In the genomic region with DNA sequence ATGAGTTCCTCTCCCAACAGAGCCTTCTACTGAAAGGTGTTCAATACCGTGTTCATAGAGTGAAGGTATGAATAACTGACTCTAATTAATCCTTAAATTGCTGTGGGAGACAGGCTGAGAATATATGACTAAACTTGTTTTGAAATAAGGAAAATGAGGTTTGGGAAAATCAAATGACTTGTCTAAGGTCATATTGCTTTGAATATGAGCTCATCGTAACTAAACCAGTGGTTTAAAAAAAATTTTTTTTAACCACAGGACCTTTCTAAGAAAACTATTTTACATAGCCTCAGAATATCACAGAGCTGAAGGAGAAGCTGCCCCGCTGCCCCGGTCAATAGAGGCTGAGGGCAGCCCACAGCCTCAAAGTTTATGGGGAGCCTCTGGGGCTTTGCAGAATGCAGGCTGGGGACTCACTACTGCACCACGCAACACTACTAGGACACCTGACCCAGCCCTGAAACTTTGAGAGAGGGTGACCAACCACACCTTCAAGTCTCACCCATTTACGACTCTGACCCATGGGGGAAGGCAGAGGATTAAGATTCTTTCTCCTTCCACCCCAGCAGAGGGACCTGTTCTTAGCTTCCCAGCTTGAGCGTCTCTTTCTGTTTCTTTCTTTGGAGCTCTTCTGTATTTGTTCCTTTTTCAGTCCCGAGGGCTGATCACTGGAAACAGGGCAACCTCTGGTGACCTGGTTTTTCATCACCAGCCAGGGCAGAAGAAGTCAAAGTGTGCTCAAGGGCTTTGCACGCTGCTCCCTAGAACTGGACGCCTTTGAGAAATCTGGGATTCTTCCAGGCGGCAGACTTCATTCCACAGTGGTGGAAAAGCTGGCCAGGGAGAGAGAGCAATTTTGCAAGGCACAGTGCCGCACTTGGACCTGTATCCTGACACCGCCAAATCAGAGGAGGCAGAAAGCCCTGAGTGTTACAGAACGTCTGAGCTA, we compare ENCODE assay signal across 11 cellular contexts.
DNase-seq lines count a peak whose midpoint lies in the region; ATAC-seq, FAIRE-seq and TF ChIP-seq lines count a peak whose summit lies in the region.
"Had no signal": no experiment of that assay in that cellular context is flagged by ENCODE, and none has a peak within 500 bp of the region (broad histone marks: within the 10 kb centered on the region; RNA-seq: fewer than 3 reads in every experiment).

No MANE protein-coding gene starts in this region.

- no peak for TF ChIP-seq CTCF in left lung (IDR thresholded peaks at IDR 0.05)

- H3K36me3 Mint-ChIP-seq in activated CD4-positive, alpha-beta memory T cell treated with anti-CD3 and anti-CD28 coated beads, Interleukin-2, amount 10 ng/mL, durations not matched to agents 7 days and 5 days (ENCODE audit: low read depth) = peaks cover 30% of the 10 kb centered on the region

- H3K27me3 Mint-ChIP-seq in activated CD4-positive, alpha-beta memory T cell treated with anti-CD3 and anti-CD28 coated beads, Interleukin-2, amount 10 ng/mL, durations not matched to agents 7 days and 5 days = no peaks in the 10 kb centered on the region

- POLR2A ChIA-PET in activated CD4-positive, alpha-beta memory T cell treated with anti-CD3 and anti-CD28 coated beads, Interleukin-2, amount 10 ng/mL, durations not matched to agents 7 days and 5 days (lab: Charles Lee) = no interaction called here

- DNase-seq in AG20443 (ENCODE audit: low spot score) = peak; percentile 30
- DNase-seq in left lung = no peak
- no peak for DNase-seq in NCI-H345 (lab: John Stamatoyannopoulos, UW)
- no peak for DNase-seq in GM19238 (ENCODE audit: insufficient read length, low spot score)
- no peak for DNase-seq in small intestine
- no peak for DNase-seq in activated CD4-positive, alpha-beta memory T cell treated with anti-CD3 and anti-CD28 coated beads, Interleukin-2, amount 10 ng/mL, durations not matched to agents 7 days and 5 days
- DNase-seq: SHP77 treated with DMSO at 0.1 percent for 48 hours had no signal

- CTCF ChIA-PET in activated CD4-positive, alpha-beta memory T cell treated with anti-CD3 and anti-CD28 coated beads, Interleukin-2, amount 10 ng/mL, durations not matched to agents 7 days and 5 days (lab: Charles Lee) = interaction anchor here (1.3 kb wide), 1 partner anchor 27 kb away, joined by 3 read pairs; no protein-coding TSS in a partner anchor

- H3K4me1 Mint-ChIP-seq in activated CD4-positive, alpha-beta memory T cell treated with anti-CD3 and anti-CD28 coated beads, Interleukin-2, amount 10 ng/mL, durations not matched to agents 7 days and 5 days = peaks cover 28% of the 10 kb centered on the region

- no peaks in the 10 kb centered on the region for H3K9me3 Mint-ChIP-seq in activated CD4-positive, alpha-beta memory T cell treated with anti-CD3 and anti-CD28 coated beads, Interleukin-2, amount 10 ng/mL, durations not matched to agents 7 days and 5 days

- intact Hi-C loops in left lung (cut with DNase I) = no loop called here

- no peak for FAIRE-seq in small intestine (lab: Jason Lieb, UNC)
- FAIRE-seq: D721Med, keratinocyte had no signal

- H3K4me3 Mint-ChIP-seq in activated CD4-positive, alpha-beta memory T cell treated with anti-CD3 and anti-CD28 coated beads, Interleukin-2, amount 10 ng/mL, durations not matched to agents 7 days and 5 days = no peak overlapping the region

- no peak overlapping the region for H3K27ac ChIP-seq in left lung
- peak overlapping the region in 1 of 2 donors; percentile 17 for H3K27ac ChIP-seq in small intestine (ENCODE audit: low read depth in 1 of 2, low read length in 1 of 2)

- H3K27ac Mint-ChIP-seq in activated CD4-positive, alpha-beta memory T cell treated with anti-CD3 and anti-CD28 coated beads, Interleukin-2, amount 10 ng/mL, durations not matched to agents 7 days and 5 days = no peak overlapping the region

- ATAC-seq in GM21367 (IDR thresholded peaks at IDR 0.05; ENCODE audit: unreplicated experiment) (peak; percentile 54), HG03571 (IDR thresholded peaks at IDR 0.05; ENCODE audit: unreplicated experiment) (peak; percentile 72), left lung (peak; percentile 12)

- no peak overlapping the region for H3K4me3 ChIP-seq in left lung
- no peak overlapping the region for H3K4me3 ChIP-seq in small intestine (ENCODE audit: low read depth in 1 of 2, low read length in 2 of 2)

- WGBS in small intestine, 3 donors = 81 to 88% (median 85%) methylated on average over 14 of the region's 14 CpGs

- no peaks in the 10 kb centered on the region for H3K9me3 ChIP-seq in left lung
- no peaks in the 10 kb centered on the region for H3K9me3 ChIP-seq in small intestine (ENCODE audit: control insufficient read depth, low read depth)

- H3K27me3 ChIP-seq in left lung (no peaks in the 10 kb centered on the region), small intestine (ENCODE audit: control insufficient read depth in 2 of 2, insufficient read depth in 2 of 2, low read length in 2 of 2) (no peaks in the 10 kb centered on the region)

- H3K4me1 ChIP-seq in left lung = peaks cover 0 to 8% of the 10 kb centered on the region in 2 donors
- H3K4me1 ChIP-seq in small intestine (ENCODE audit: control insufficient read depth in 2 of 2, insufficient read depth in 1 of 2, low read depth in 1 of 2, low read length in 1 of 2) = no peaks in the 10 kb centered on the region

- H3K36me3 ChIP-seq in left lung (peaks cover 0 to 7% of the 10 kb centered on the region in 2 donors), small intestine (ENCODE audit: control insufficient read depth in 2 of 2, insufficient read depth in 2 of 2, low read length in 2 of 2) (no peaks in the 10 kb centered on the region)

Comparison
In these comparisons a context has a peak if more than half of its experiments do, and no peak if none do; other contexts are left out.
1. ATAC-seq: peak in every context shown above with its lines; median percentile 72 in HG03571; 54 in GM21367; 12 in left lung.